8 cellular contexts compared by ENCODE assay signal in the genomic region with DNA sequence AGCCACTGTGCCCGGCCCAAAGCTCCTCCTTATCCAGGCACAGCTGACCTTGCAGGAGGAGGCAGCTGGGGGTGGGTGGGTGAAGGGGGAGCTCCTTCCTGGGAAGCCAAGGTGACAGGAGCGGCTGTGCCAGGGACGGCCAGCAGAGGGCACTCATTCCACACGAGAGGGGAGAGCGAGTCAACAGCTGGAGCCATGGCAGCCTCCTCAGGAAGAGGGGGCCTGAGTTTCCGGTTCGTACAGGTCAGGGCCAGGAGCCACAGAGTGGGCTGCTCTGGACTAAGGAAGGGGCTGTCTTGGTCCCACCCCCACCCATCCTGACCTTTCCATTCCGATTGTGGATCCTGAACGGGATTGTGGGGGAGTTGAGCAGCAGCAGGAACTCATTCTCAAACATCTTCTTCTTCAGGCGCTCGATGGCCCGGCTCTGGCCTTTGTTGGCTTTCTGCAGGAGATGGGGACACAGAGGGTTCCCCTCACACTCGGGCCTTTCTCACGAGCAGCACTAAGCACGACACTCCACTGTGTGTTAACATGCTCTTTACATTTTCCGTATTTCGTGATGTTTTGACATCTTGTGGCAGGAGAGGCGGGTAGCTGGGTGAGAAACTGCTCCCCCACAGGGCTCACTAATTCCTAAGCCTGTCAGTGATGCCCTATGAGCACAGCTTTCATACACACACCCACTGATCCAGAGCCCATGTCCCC.
A peak's percentile ranks its signal among the peaks of the same experiment; 100 is the strongest.
DNase-seq lines count a peak whose midpoint lies in the region; ATAC-seq and TF ChIP-seq lines count a peak whose summit lies in the region.

No MANE protein-coding gene starts in this region.

- ATAC-seq in foreskin keratinocyte (peak; percentile 36), HG02970 (IDR thresholded peaks at IDR 0.05; ENCODE audit: low FRiP score, unreplicated experiment) (no peak), GM21576 (IDR thresholded peaks at IDR 0.05; ENCODE audit: unreplicated experiment) (no peak)

- no peak overlapping the region for H3K27ac ChIP-seq in foreskin keratinocyte

- DNase-seq in GM13976 (ENCODE audit: low spot score): no peak
- DNase-seq in NCI-H446 treated with DMSO at 0.1 percent for 48 hours (lab: John Stamatoyannopoulos, UW): peak; percentile 7
- DNase-seq in activated CD8-positive, alpha-beta memory T cell treated with anti-CD3 and anti-CD28 coated beads, Interleukin-2, amount 50 U/mL, for 48 hours: peak; percentile 86
- DNase-seq in foreskin keratinocyte: peak in 1 of 2 donors; percentile 15
- DNase-seq in stimulated activated CD4-positive, alpha-beta T cell treated with anti-CD3 and anti-CD28 coated beads, Interleukin-1b, Interleukin-23, amount 100 ng/mL, for 4 hours (ENCODE audit: low read depth in 2 of 2): peak; percentile 18 to 44
- no peak for DNase-seq in globus pallidus (ENCODE audit: low spot score)

- no peaks in the 10 kb centered on the region for H3K27me3 ChIP-seq in foreskin keratinocyte

- H3K4me1 ChIP-seq in foreskin keratinocyte: peaks cover 5% of the 10 kb centered on the region

- in situ Hi-C loops in GM13976 (cut with MboI; ENCODE audit: low sequenced_read_pairs, unreplicated experiment): no loop called here

- TF ChIP-seq CTCF in GM13976 (IDR thresholded peaks at IDR 0.05; ENCODE audit: borderline replicate concordance, control extremely low read depth, extremely low read depth, insufficient read depth, missing control alignments): peak; percentile 57
- peak; percentile 70 for TF ChIP-seq CTCF in foreskin keratinocyte (conservative IDR thresholded peaks at IDR 0.05)

Comparison
In these comparisons a context has a peak if more than half of its experiments do, and no peak if none do; other contexts are left out.
1. DNase-seq: peak in NCI-H446 treated with DMSO at 0.1 percent for 48 hours (single experiment), activated CD8-positive, alpha-beta memory T cell treated with anti-CD3 and anti-CD28 coated beads, Interleukin-2, amount 50 U/mL, for 48 hours (single experiment) and stimulated activated CD4-positive, alpha-beta T cell treated with anti-CD3 and anti-CD28 coated beads, Interleukin-1b, Interleukin-23, amount 100 ng/mL, for 4 hours (2 of 2); none in GM13976 (single experiment) and globus pallidus (single experiment).